11 cellular contexts compared by ENCODE assay signal in genomic region chr22:41826430-41827383, GRCh38. TPM values are rescaled to one million over a fixed set of nuclear protein-coding genes. Genes with fewer than 3 reads are reported as not detected.
DNase-seq lines count a peak whose midpoint lies in the region; ATAC-seq and TF ChIP-seq lines count a peak whose summit lies in the region.
"Had no signal": no experiment of that assay in that cellular context is flagged by ENCODE, and none has a peak within 500 bp of the region (broad histone marks: within the 10 kb centered on the region; RNA-seq: fewer than 3 reads in every experiment).

No MANE protein-coding gene starts in this region.

- peaks cover 9% of the 10 kb centered on the region for H3F3A ChIP-seq in neural progenitor cell (ENCODE audit: low read depth)

- DNase-seq in RPMI8226 = peak; percentile 14
- no peak for DNase-seq in left cardiac atrium
- no peak for DNase-seq in neural progenitor cell (ENCODE audit: low spot score)
- DNase-seq in NCI-H510A treated with DMSO at 0.1 percent for 48 hours (lab: John Stamatoyannopoulos, UW) = no peak
- DNase-seq in SHP77 (lab: John Stamatoyannopoulos, UW) = no peak
- no peak for DNase-seq in T1000 (lab: John Stamatoyannopoulos, UW)
- DNase-seq: activated CD8-positive, alpha-beta memory T cell treated with anti-CD3 and anti-CD28 coated beads for 24 hours; aorta; thyroid gland had no signal

- peaks cover 3% of the 10 kb centered on the region for H3K79me2 ChIP-seq in neural progenitor cell (ENCODE audit: low read depth)

- H4K20me1 ChIP-seq in BLaER1 (peaks cover 9% of the 10 kb centered on the region; the same call in 1 of the 2 replicates), neural progenitor cell (ENCODE audit: low read depth) (peaks cover 6% of the 10 kb centered on the region)

- H3K9me3 ChIP-seq in BLaER1 (no peaks in the 10 kb centered on the region), neural progenitor cell (ENCODE audit: low read depth) (no peaks in the 10 kb centered on the region)
- H3K9me3 ChIP-seq: thyroid gland had no signal

- H3K9ac ChIP-seq in BLaER1 = 0 out of 2 replicates have a peak overlapping the region, but pooled peaks have one; percentile 19
- H3K9ac ChIP-seq in neural progenitor cell = no peak overlapping the region

- H3K27me3 ChIP-seq in BLaER1 = no peaks in the 10 kb centered on the region
- no peaks in the 10 kb centered on the region for H3K27me3 ChIP-seq in neural progenitor cell
- H3K27me3 ChIP-seq: thyroid gland had no signal

- H3K4me3 Mint-ChIP-seq in neural progenitor cell = no peak overlapping the region

- intact Hi-C loops in left cardiac atrium (cut with DNase I) = loop anchor here in 1 of 2 donors (10.0 kb wide), 1 partner anchor 132 kb away; the partner anchor contains the start of gene MEI1

- peak overlapping the region; percentile 84 for H3K27ac Mint-ChIP-seq in neural progenitor cell

- H3K27me3 Mint-ChIP-seq in neural progenitor cell (ENCODE audit: insufficient read depth, low read depth) = peaks cover 8% of the 10 kb centered on the region

- no peak overlapping the region for H3K4me3 ChIP-seq in BLaER1
- no peak overlapping the region for H3K4me3 ChIP-seq in neural progenitor cell
- H3K4me3 ChIP-seq: thyroid gland had no signal

- no peak overlapping the region for H2AFZ ChIP-seq in neural progenitor cell (replicated peaks)

- H3K4me1 ChIP-seq in BLaER1 = peaks cover 54% of the 10 kb centered on the region
- peaks cover 10% of the 10 kb centered on the region for H3K4me1 ChIP-seq in neural progenitor cell

- H3K4me1 Mint-ChIP-seq in neural progenitor cell = peaks cover 69% of the 10 kb centered on the region

- H3K9me3 Mint-ChIP-seq in neural progenitor cell = no peaks in the 10 kb centered on the region

- H3K27ac ChIP-seq in BLaER1 (0 out of 2 replicates have a peak overlapping the region, but pooled peaks have one; percentile 60), neural progenitor cell (no peak overlapping the region)

- peak; percentile 45 to 62 for ATAC-seq in left cardiac atrium
- no peak for ATAC-seq in GM18868 (IDR thresholded peaks at IDR 0.05; ENCODE audit: unreplicated experiment)

- H3K4me2 ChIP-seq in BLaER1 = no peak overlapping the region
- H3K4me2 ChIP-seq in neural progenitor cell = no peak overlapping the region

- peaks cover 10% of the 10 kb centered on the region for H3K36me3 Mint-ChIP-seq in neural progenitor cell

- H3K36me3 ChIP-seq in BLaER1 = peaks cover 47% of the 10 kb centered on the region
- no peaks in the 10 kb centered on the region for H3K36me3 ChIP-seq in neural progenitor cell
- H3K36me3 ChIP-seq: thyroid gland had no signal

- no peak for TF ChIP-seq CTCF in neural progenitor cell (IDR thresholded peaks at IDR 0.05)

RNA-seq across cellular contexts. Expression of gene SREBF2, which starts 6.2 kb away (rescaled TPM):
- total RNA-seq in left cardiac atrium (10 to 100 TPM; 58.7 to 84.0 TPM), neural progenitor cell (ENCODE audit: low replicate concordance) (64.0 and 145 TPM in 2 replicates)

RNA-seq across cellular contexts. Expression of gene CCDC134, which starts 26.2 kb away (rescaled TPM):
- total RNA-seq in left cardiac atrium (1 to 10 TPM; 4.9 to 5.4 TPM), neural progenitor cell (ENCODE audit: low replicate concordance) (8.8 and 19.7 TPM in 2 replicates)
